ENCODE assay signal across 8 cellular contexts in genomic region chr5:147391781-147392180, GRCh38.
DNase-seq lines count a peak whose midpoint lies in the region; ATAC-seq and TF ChIP-seq lines count a peak whose summit lies in the region.

No MANE protein-coding gene starts in this region.

- peak; percentile 51 to 54 for TF ChIP-seq CTCF in left lung (IDR thresholded peaks at IDR 0.05)

- H3K4me3 ChIP-seq in left lung, result no peak overlapping the region

- H3K36me3 ChIP-seq in left lung, result no peaks in the 10 kb centered on the region

- no peaks in the 10 kb centered on the region for H3K27me3 ChIP-seq in left lung

- H3K4me1 ChIP-seq in left lung, result peaks cover 0 to 3% of the 10 kb centered on the region in 2 donors

- in situ Hi-C loops in T47D (cut with HindIII; ENCODE audit: low pct_unique_long_range_greater_than_20kb, low sequenced_read_pairs), result no loop called here

- no peak overlapping the region for H3K27ac ChIP-seq in left lung

- intact Hi-C loops in left lung (cut with DNase I), result no loop called here

- peak; percentile 6 for DNase-seq in activated CD4-positive, alpha-beta T cell treated with anti-CD3 and anti-CD28 coated beads for 48 hours
- no peak for DNase-seq in activated CD4-positive, alpha-beta T cell treated with anti-CD3 and anti-CD28 coated beads, Interleukin-2, amount 50 U/mL, for 4 hours
- DNase-seq in M059J (ENCODE audit: low read depth) (peak; percentile 67), T47D (ENCODE audit: low read depth in 1 of 2, low spot score in 1 of 2) (peak; percentile 45 to 75), left lung (no peak), NCI-H1105 (lab: John Stamatoyannopoulos, UW) (no peak)
- DNase-seq in activated T-cell treated with anti-CD3 and anti-CD28 coated beads, Interleukin-2, amount 50 U/mL, for 1 hour, result no peak

- ATAC-seq in HG02642 (IDR thresholded peaks at IDR 0.05; ENCODE audit: poor library complexity, unreplicated experiment) (peak; percentile 93), left lung (peak; percentile 82)

- no peaks in the 10 kb centered on the region for H3K9me3 ChIP-seq in left lung

Comparison
In these comparisons a context has a peak if more than half of its experiments do, and no peak if none do; other contexts are left out.
1. DNase-seq: peak in activated CD4-positive, alpha-beta T cell treated with anti-CD3 and anti-CD28 coated beads for 48 hours (single experiment), M059J (single experiment) and T47D (2 of 2); none in activated CD4-positive, alpha-beta T cell treated with anti-CD3 and anti-CD28 coated beads, Interleukin-2, amount 50 U/mL, for 4 hours (0 of 2), left lung (0 of 2), activated T-cell treated with anti-CD3 and anti-CD28 coated beads, Interleukin-2, amount 50 U/mL, for 1 hour (single experiment) and NCI-H1105 (single experiment).